20 cellular contexts compared by ENCODE assay signal in the genomic region with DNA sequence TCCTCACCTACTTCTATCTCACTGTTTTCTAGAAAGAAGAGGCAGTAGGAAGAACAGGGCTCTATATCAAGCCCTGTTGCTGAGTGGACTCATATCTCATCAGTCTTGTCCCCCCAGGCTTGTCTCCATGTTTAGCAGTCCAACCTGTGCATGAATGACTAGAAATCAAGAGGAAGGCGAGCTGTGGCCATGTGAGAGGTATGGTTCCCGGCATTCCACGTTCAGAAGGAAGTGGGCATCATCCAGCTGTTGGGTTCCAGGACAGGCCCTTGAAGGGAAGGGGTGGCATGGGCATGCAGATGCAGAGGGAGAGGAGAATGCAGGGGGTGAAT.
"Had no signal": no experiment of that assay in that cellular context is flagged by ENCODE, and none has a peak within 500 bp of the region (broad histone marks: within the 10 kb centered on the region; RNA-seq: fewer than 3 reads in every experiment).

No MANE protein-coding gene starts in this region.

- H3K27ac Mint-ChIP-seq: activated CD4-positive, alpha-beta memory T cell treated with anti-CD3 and anti-CD28 coated beads, Interleukin-2, amount 10 ng/mL, durations not matched to agents 7 days and 5 days; activated CD4-positive, alpha-beta T cell treated with anti-CD3 and anti-CD28 coated beads, Interleukin-2, amount 10 ng/mL, durations not matched to agents 7 days and 5 days; activated naive CD8-positive, alpha-beta T cell; stimulated activated memory B cell treated with anti-CD40 and anti-IgM and Interleukin-4, amounts not matched to agents 10 μg/mL and 1 μg/mL and 100 μg/mL, for 72 hours; T-helper 17 cell had no signal

- H3K36me3 ChIP-seq: upper lobe of left lung had no signal

- H3K9me3 Mint-ChIP-seq: activated CD4-positive, alpha-beta memory T cell treated with anti-CD3 and anti-CD28 coated beads, Interleukin-2, amount 10 ng/mL, durations not matched to agents 7 days and 5 days had no signal

- H3K27ac ChIP-seq: body of pancreas, skin epidermis, upper lobe of left lung had no signal

- H3K4me3 Mint-ChIP-seq: activated CD4-positive, alpha-beta memory T cell treated with anti-CD3 and anti-CD28 coated beads, Interleukin-2, amount 10 ng/mL, durations not matched to agents 7 days and 5 days; activated CD4-positive, alpha-beta T cell treated with anti-CD3 and anti-CD28 coated beads, Interleukin-2, amount 10 ng/mL, durations not matched to agents 7 days and 5 days; activated naive CD8-positive, alpha-beta T cell; naive thymus-derived CD8-positive, alpha-beta T cell; neural crest cell; stimulated activated memory B cell treated with anti-CD40 and anti-IgM and Interleukin-4, amounts not matched to agents 10 μg/mL and 1 μg/mL and 100 μg/mL, for 72 hours; stimulated activated naive CD8-positive, alpha-beta T cell treated with anti-CD3 and anti-CD28 coated beads, Interleukin-15, amount 100 ng/mL, for 72 hours; T-helper 17 cell had no signal

- H3K9me3 ChIP-seq: body of pancreas had no signal

- H3K27me3 ChIP-seq: body of pancreas, upper lobe of left lung had no signal

- H3K4me3 ChIP-seq: body of pancreas, skin epidermis, upper lobe of left lung had no signal

- H3K36me3 Mint-ChIP-seq: activated naive CD8-positive, alpha-beta T cell; stimulated activated memory B cell treated with anti-CD40 and anti-IgM and Interleukin-4, amounts not matched to agents 10 μg/mL and 1 μg/mL and 100 μg/mL, for 72 hours had no signal

- ATAC-seq: naive thymus-derived CD8-positive, alpha-beta T cell; T-helper 17 cell had no signal

- H3K4me1 Mint-ChIP-seq: activated CD4-positive, alpha-beta memory T cell treated with anti-CD3 and anti-CD28 coated beads, Interleukin-2, amount 10 ng/mL, durations not matched to agents 7 days and 5 days; activated CD4-positive, alpha-beta T cell treated with anti-CD3 and anti-CD28 coated beads, Interleukin-2, amount 10 ng/mL, durations not matched to agents 7 days and 5 days; naive thymus-derived CD8-positive, alpha-beta T cell; stimulated activated memory B cell treated with anti-CD40 and anti-IgM and Interleukin-4, amounts not matched to agents 10 μg/mL and 1 μg/mL and 100 μg/mL, for 72 hours; stimulated activated naive CD8-positive, alpha-beta T cell treated with anti-CD3 and anti-CD28 coated beads, Interleukin-15, amount 100 ng/mL, for 72 hours had no signal

- DNase-seq: activated CD4-positive, alpha-beta T cell treated with anti-CD3 and anti-CD28 coated beads, Interleukin-2, amount 10 ng/mL, durations not matched to agents 7 days and 5 days; activated effector memory CD4-positive, alpha-beta T cell treated with Interleukin-2 at 50 U/mL for 16 hours; activated naive CD4-positive, alpha-beta T cell treated with Interleukin-2 at 50 U/mL for 16 hours; effector CD8-positive, alpha-beta T cell; stimulated activated CD4-positive, alpha-beta T cell treated with anti-CD3 and anti-CD28 coated beads, Interleukin-4, amount 100 ng/mL, for 24 hours; SW 1271; T-helper 17 cell had no signal

- H3K4me1 ChIP-seq: upper lobe of left lung had no signal

- H3K27me3 Mint-ChIP-seq: activated CD4-positive, alpha-beta T cell treated with anti-CD3 and anti-CD28 coated beads, Interleukin-2, amount 10 ng/mL, durations not matched to agents 7 days and 5 days; stimulated activated naive CD8-positive, alpha-beta T cell treated with anti-CD3 and anti-CD28 coated beads, Interleukin-15, amount 100 ng/mL, for 72 hours had no signal

- FAIRE-seq: colon, endometrium, frontal cortex, islet of Langerhans had no signal
